Comparison of ENCODE assay signal across 10 cellular contexts in genomic region chr17:43719578-43719977, GRCh38. TPM values are rescaled to one million over a fixed set of nuclear protein-coding genes. Genes with fewer than 3 reads are reported as not detected.
A peak's percentile ranks its signal among the peaks of the same experiment; 100 is the strongest.
DNase-seq lines count a peak whose midpoint lies in the region; ATAC-seq and TF ChIP-seq lines count a peak whose summit lies in the region.
"Had no signal": no experiment of that assay in that cellular context is flagged by ENCODE, and none has a peak within 500 bp of the region (broad histone marks: within the 10 kb centered on the region; RNA-seq: fewer than 3 reads in every experiment).

No MANE protein-coding gene starts in this region.

- no peaks in the 10 kb centered on the region for H3K9me3 ChIP-seq in BLaER1
- H3K9me3 ChIP-seq in naive thymus-derived CD4-positive, alpha-beta T cell (ENCODE audit: control insufficient read depth in 2 of 3, low read length in 3 of 3): no peaks in the 10 kb centered on the region
- H3K9me3 ChIP-seq in colonic mucosa: no peaks in the 10 kb centered on the region
- H3K9me3 ChIP-seq in OCI-LY7 (ENCODE audit: low read length): no peaks in the 10 kb centered on the region
- H3K9me3 ChIP-seq: heart right ventricle had no signal

- H3K4me3 Mint-ChIP-seq in IgD-negative memory B cell: peak overlapping the region; percentile 90 to 100 (median 96)
- H3K4me3 Mint-ChIP-seq in naive thymus-derived CD4-positive, alpha-beta T cell: peak overlapping the region in 7 of 10 donors; percentile 81 to 100 (median 97)

- H3K9ac ChIP-seq in BLaER1 (no peak overlapping the region), colonic mucosa (ENCODE audit: low read depth in 2 of 2, low read length in 2 of 2) (no peak overlapping the region)

- no peak overlapping the region for H3K27ac ChIP-seq in BLaER1
- no peak overlapping the region for H3K27ac ChIP-seq in naive thymus-derived CD4-positive, alpha-beta T cell (ENCODE audit: low read depth, low read length)
- no peak overlapping the region for H3K27ac ChIP-seq in colonic mucosa
- H3K27ac ChIP-seq in OCI-LY7 (ENCODE audit: low read depth, low read length, poor library complexity, severe bottlenecking): no peak overlapping the region

- H3K27me3 Mint-ChIP-seq in IgD-negative memory B cell: no peaks in the 10 kb centered on the region
- H3K27me3 Mint-ChIP-seq in naive thymus-derived CD4-positive, alpha-beta T cell: peaks cover 10 to 31% (median 14%) of the 10 kb centered on the region in 5 donors

- no peak for DNase-seq in activated naive CD4-positive, alpha-beta T cell treated with anti-CD3 and anti-CD28 coated beads, Interleukin-2, amount 50 U/mL, for 72 hours (ENCODE audit: low spot score in 2 of 2)
- no peak for DNase-seq in naive thymus-derived CD4-positive, alpha-beta T cell
- DNase-seq in cerebellar nuclear complex (lab: John Stamatoyannopoulos, UW) (no peak), hippocampal formation (lab: John Stamatoyannopoulos, UW) (no peak), colonic mucosa (no peak), OCI-LY7 (ENCODE audit: low spot score) (no peak)

- H3K36me3 ChIP-seq in BLaER1: no peaks in the 10 kb centered on the region
- peaks cover 0 to 4% (median 0%) of the 10 kb centered on the region in 3 experiments for H3K36me3 ChIP-seq in naive thymus-derived CD4-positive, alpha-beta T cell (ENCODE audit: control insufficient read depth in 2 of 3, insufficient read depth in 3 of 3, low read length in 3 of 3)
- H3K36me3 ChIP-seq in colonic mucosa: no peaks in the 10 kb centered on the region
- H3K36me3 ChIP-seq in OCI-LY7 (ENCODE audit: insufficient read depth, low read length): no peaks in the 10 kb centered on the region
- H3K36me3 ChIP-seq: heart right ventricle had no signal

- H3K9me2 ChIP-seq in OCI-LY7 (ENCODE audit: insufficient read depth, low read length): no peaks in the 10 kb centered on the region

- H3K4me1 ChIP-seq in BLaER1 (peaks cover 18% of the 10 kb centered on the region), colonic mucosa (no peaks in the 10 kb centered on the region), OCI-LY7 (ENCODE audit: insufficient read depth, low read length, poor library complexity, severe bottlenecking) (no peaks in the 10 kb centered on the region)
- H3K4me1 ChIP-seq in naive thymus-derived CD4-positive, alpha-beta T cell (ENCODE audit: control insufficient read depth in 2 of 2, insufficient read depth in 2 of 2, low read length in 2 of 2): peaks cover 0 to 5% of the 10 kb centered on the region in 2 donors

- H3K79me2 ChIP-seq in OCI-LY7 (ENCODE audit: insufficient read depth, low read depth, low read length): no peaks in the 10 kb centered on the region

- H3K4me2 ChIP-seq in BLaER1 (peak overlapping the region; percentile 97), OCI-LY7 (ENCODE audit: low read length) (no peak overlapping the region)

- CTCF ChIA-PET in naive thymus-derived CD4-positive, alpha-beta T cell (lab: Charles Lee): no interaction called here
- CTCF ChIA-PET in OCI-LY7 (lab: Charles Lee; ENCODE audit: unreplicated experiment): no interaction called here

- POLR2A ChIA-PET in naive thymus-derived CD4-positive, alpha-beta T cell (lab: Charles Lee): interaction anchor here (1.4 kb wide), 1 partner anchor 331 kb away, joined by 6 read pairs; no protein-coding TSS in a partner anchor
- POLR2A ChIA-PET in OCI-LY7 (lab: Charles Lee): no interaction called here

- H3K36me3 Mint-ChIP-seq in IgD-negative memory B cell: no peaks in the 10 kb centered on the region
- H3K36me3 Mint-ChIP-seq in activated naive CD4-positive, alpha-beta T cell treated with anti-CD3 and anti-CD28 coated beads, Interleukin-2, amount 50 U/mL, for 72 hours: peaks cover 3 to 11% of the 10 kb centered on the region in 2 donors
- peaks cover 0 to 5% (median 0%) of the 10 kb centered on the region in 5 donors for H3K36me3 Mint-ChIP-seq in naive thymus-derived CD4-positive, alpha-beta T cell

- TF ChIP-seq CTCF in colonic mucosa (IDR thresholded peaks at IDR 0.05) (no peak), OCI-LY7 (conservative IDR thresholded peaks at IDR 0.05; ENCODE audit: low read length) (no peak)

- BruUV-seq in OCI-LY7 (replicated peaks; lab: Mats Ljungman, UMichigan): no TSS peak

- no peaks in the 10 kb centered on the region for H3K9me3 Mint-ChIP-seq in IgD-negative memory B cell
- no peaks in the 10 kb centered on the region for H3K9me3 Mint-ChIP-seq in activated naive CD4-positive, alpha-beta T cell treated with anti-CD3 and anti-CD28 coated beads, Interleukin-2, amount 50 U/mL, for 72 hours
- peaks cover 0 to 6% (median 0%) of the 10 kb centered on the region in 11 donors for H3K9me3 Mint-ChIP-seq in naive thymus-derived CD4-positive, alpha-beta T cell

- no peak overlapping the region; the same call in 1 of the 2 replicates for H2AFZ ChIP-seq in OCI-LY7 (ENCODE audit: low read length)

- no peaks in the 10 kb centered on the region for H4K20me1 ChIP-seq in BLaER1
- no peaks in the 10 kb centered on the region for H4K20me1 ChIP-seq in OCI-LY7 (ENCODE audit: insufficient read depth, low read length)

- intact Hi-C loops in naive thymus-derived CD4-positive, alpha-beta T cell (cut with micrococcal nuclease): no loop called here
- intact Hi-C loops in colonic mucosa (cut with DNase I): no loop called here
- intact Hi-C loops in OCI-LY7 (cut with micrococcal nuclease; ENCODE audit: unreplicated experiment): no loop called here

- peaks cover 6 to 13% (median 8%) of the 10 kb centered on the region in 3 donors for H3K4me1 Mint-ChIP-seq in IgD-negative memory B cell
- peaks cover 6 to 20% (median 7%) of the 10 kb centered on the region in 7 donors for H3K4me1 Mint-ChIP-seq in naive thymus-derived CD4-positive, alpha-beta T cell

- H3K4me3 ChIP-seq in BLaER1 (no peak overlapping the region), colonic mucosa (no peak overlapping the region), OCI-LY7 (ENCODE audit: low read depth, low read length, poor library complexity, severe bottlenecking) (no peak overlapping the region)
- H3K4me3 ChIP-seq in naive thymus-derived CD4-positive, alpha-beta T cell (ENCODE audit: low read length): no peak overlapping the region

- H3K27me3 ChIP-seq in BLaER1: peaks cover 12% of the 10 kb centered on the region
- H3K27me3 ChIP-seq in naive thymus-derived CD4-positive, alpha-beta T cell (ENCODE audit: control insufficient read depth in 2 of 2, insufficient read depth in 2 of 2, low read length in 2 of 2): no peaks in the 10 kb centered on the region
- no peaks in the 10 kb centered on the region for H3K27me3 ChIP-seq in colonic mucosa
- H3K27me3 ChIP-seq: heart right ventricle had no signal

- peak; percentile 15 to 33 for ATAC-seq in activated naive CD4-positive, alpha-beta T cell treated with anti-CD3 and anti-CD28 coated beads, Interleukin-2, amount 50 U/mL, for 72 hours
- ATAC-seq in naive thymus-derived CD4-positive, alpha-beta T cell: no peak

- peak overlapping the region in 1 of 3 donors; percentile 85 for H3K27ac Mint-ChIP-seq in IgD-negative memory B cell
- peak overlapping the region; percentile 89 for H3K27ac Mint-ChIP-seq in activated naive CD4-positive, alpha-beta T cell treated with anti-CD3 and anti-CD28 coated beads, Interleukin-2, amount 50 U/mL, for 72 hours
- H3K27ac Mint-ChIP-seq in naive thymus-derived CD4-positive, alpha-beta T cell: peak overlapping the region in 5 of 9 donors; percentile 90 to 99 (median 93)

RNA-seq across cellular contexts. Expression of gene SOST, which starts 39.0 kb away (rescaled TPM):
- not detected for polyA plus RNA-seq in IgD-negative memory B cell
- total RNA-seq in activated naive CD4-positive, alpha-beta T cell treated with anti-CD3 and anti-CD28 coated beads, Interleukin-2, amount 50 U/mL, for 72 hours: not detected
- not detected for total RNA-seq in naive thymus-derived CD4-positive, alpha-beta T cell
- not detected for polyA plus RNA-seq in naive thymus-derived CD4-positive, alpha-beta T cell
- total RNA-seq in colonic mucosa: not detected
- not detected in 2 replicates for total RNA-seq in OCI-LY7 (2014; rRNA removed; shearing (Covaris generic))
- not detected in 2 replicates for total RNA-seq in OCI-LY7 (2022)
- total RNA-seq: cerebellum had no signal

RNA-seq across cellular contexts. Expression of gene MEOX1, which starts 57.9 kb away (rescaled TPM):
- not detected for polyA plus RNA-seq in IgD-negative memory B cell
- total RNA-seq in activated naive CD4-positive, alpha-beta T cell treated with anti-CD3 and anti-CD28 coated beads, Interleukin-2, amount 50 U/mL, for 72 hours: 1 to 10 TPM in 1 of 2 donors, under 1 TPM in 1; 0.11 to 1.2 TPM
- 1 to 10 TPM in 1 of 5 experiments, under 1 TPM in 4; 0.37 to 2.5 (median 0.54) TPM for total RNA-seq in naive thymus-derived CD4-positive, alpha-beta T cell
- 1 to 10 TPM in 1 of 2 donors, under 1 TPM in 1; 0.40 to 1.5 TPM for polyA plus RNA-seq in naive thymus-derived CD4-positive, alpha-beta T cell
- total RNA-seq in colonic mucosa (1 to 10 TPM in 1 of 2 donors, under 1 TPM in 1; 0.64 to 4.1 TPM), OCI-LY7 (2022) (not detected in 2 replicates)
- not detected in 2 replicates for total RNA-seq in OCI-LY7 (2014; rRNA removed; shearing (Covaris generic))

RNA-seq across cellular contexts. Expression of gene DUSP3, which starts 59.2 kb away (rescaled TPM):
- 10.5 TPM for polyA plus RNA-seq in IgD-negative memory B cell
- total RNA-seq in activated naive CD4-positive, alpha-beta T cell treated with anti-CD3 and anti-CD28 coated beads, Interleukin-2, amount 50 U/mL, for 72 hours: 10 to 100 TPM; 15.2 to 24.8 TPM
- 10 to 100 TPM in 3 of 5 experiments, 1 to 10 TPM in 2; 8.5 to 31.0 (median 11.0) TPM for total RNA-seq in naive thymus-derived CD4-positive, alpha-beta T cell
- polyA plus RNA-seq in naive thymus-derived CD4-positive, alpha-beta T cell: 1 to 10 TPM; 5.4 to 6.1 TPM
- total RNA-seq in colonic mucosa (10 to 100 TPM; 43.4 to 68.7 TPM), OCI-LY7 (2022) (6.9 and 9.8 TPM in 2 replicates)
- total RNA-seq in OCI-LY7 (2014; rRNA removed; shearing (Covaris generic)): 3.0 and 9.0 TPM in 2 replicates
